In the genomic region with DNA sequence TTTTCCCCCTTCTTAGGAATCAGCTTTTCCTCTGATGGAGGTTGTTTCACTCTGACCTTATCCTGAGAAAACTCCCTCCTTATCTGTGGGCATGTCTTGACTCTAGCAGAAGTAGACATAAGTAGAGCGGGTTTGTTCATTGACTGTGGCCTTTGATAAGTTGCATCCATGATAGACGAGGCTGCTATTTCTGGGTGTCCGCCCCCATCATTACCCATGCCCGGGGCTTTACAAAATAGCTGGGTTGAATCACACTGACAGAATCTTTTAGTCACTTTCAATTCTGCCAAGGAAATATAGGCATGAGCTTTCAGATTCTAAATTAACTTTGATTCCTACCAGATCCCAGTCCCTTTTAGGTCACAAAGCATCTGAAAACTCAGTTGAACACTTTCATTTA, we compare ENCODE assay signal across 17 cellular contexts.
DNase-seq lines count a peak whose midpoint lies in the region; ATAC-seq and TF ChIP-seq lines count a peak whose summit lies in the region.
"Had no signal": no experiment of that assay in that cellular context is flagged by ENCODE, and none has a peak within 500 bp of the region (broad histone marks: within the 10 kb centered on the region; RNA-seq: fewer than 3 reads in every experiment).

No MANE protein-coding gene starts in this region.

- H3K27me3 Mint-ChIP-seq in activated naive CD8-positive, alpha-beta T cell treated with anti-CD3 and anti-CD28 coated beads, Interleukin-2, amount 50 U/mL, for 24 hours, result peaks cover 29% of the 10 kb centered on the region
- peaks cover 19% of the 10 kb centered on the region for H3K27me3 Mint-ChIP-seq in activated naive CD8-positive, alpha-beta T cell treated with anti-CD3 and anti-CD28 coated beads for 36 hours
- H3K27me3 Mint-ChIP-seq: type B pancreatic cell had no signal

- intact Hi-C loops in mammary epithelial cell (cut with micrococcal nuclease) (no loop called here), lower lobe of right lung (cut with DNase I) (no loop called here), sciatic nerve (cut with DNase I) (no loop called here)

- no peak for DNase-seq in activated naive CD8-positive, alpha-beta T cell treated with anti-CD3 and anti-CD28 coated beads, Interleukin-2, amount 50 U/mL, for 24 hours
- no peak for DNase-seq in activated naive CD8-positive, alpha-beta T cell treated with anti-CD3 and anti-CD28 coated beads for 36 hours
- DNase-seq in mammary epithelial cell (no peak), lower lobe of right lung (no peak), upper lobe of left lung (no peak), sciatic nerve (ENCODE audit: low spot score) (no peak), NCI-H2171 (lab: John Stamatoyannopoulos, UW) (no peak), C1 segment of cervical spinal cord (lab: John Stamatoyannopoulos, UW) (no peak)
- DNase-seq: activated CD8-positive, alpha-beta memory T cell treated with anti-CD3 and anti-CD28 coated beads, Interleukin-2, amount 10 ng/mL, durations not matched to agents 7 days and 5 days; activated gamma-delta T cell treated with Interleukin-2 at 50 U/mL for 16 hours; CD8-positive, alpha-beta memory T cell; MV-4-11; NCI-H2107; NCI-H748 treated with DMSO at 0.1 percent for 48 hours; stimulated activated CD4-positive, alpha-beta T cell treated with anti-CD3 and anti-CD28 coated beads, Interleukin-4, amount 100 ng/mL, for 4 hours had no signal

- H3K27me3 ChIP-seq in mammary epithelial cell (ENCODE audit: insufficient read depth, low read length) (no peaks in the 10 kb centered on the region), lower lobe of right lung (ENCODE audit: low read depth) (no peaks in the 10 kb centered on the region), upper lobe of left lung (no peaks in the 10 kb centered on the region)

- dilution Hi-C loops in mammary epithelial cell (cut with HindIII; ENCODE audit: low sequenced_read_pairs), result no loop called here

- no peaks in the 10 kb centered on the region for H3K9me3 Mint-ChIP-seq in activated naive CD8-positive, alpha-beta T cell treated with anti-CD3 and anti-CD28 coated beads, Interleukin-2, amount 50 U/mL, for 24 hours
- no peaks in the 10 kb centered on the region for H3K9me3 Mint-ChIP-seq in activated naive CD8-positive, alpha-beta T cell treated with anti-CD3 and anti-CD28 coated beads for 36 hours
- H3K9me3 Mint-ChIP-seq: dendritic cell treated with granulocyte-macrophage colony-stimulating factor and Interleukin-4, amounts not matched to agents 40 ng/mL and 50 ng/mL, for 4 days had no signal

- no peaks in the 10 kb centered on the region for H3K36me3 ChIP-seq in mammary epithelial cell (ENCODE audit: insufficient read depth, low read length)
- no peaks in the 10 kb centered on the region for H3K36me3 ChIP-seq in lower lobe of right lung
- H3K36me3 ChIP-seq in upper lobe of left lung, result no peaks in the 10 kb centered on the region

- H3K4me3 ChIP-seq in mammary epithelial cell (replicated peaks in 1 of 3; ENCODE audit: insufficient read depth in 1 of 3, low read depth in 2 of 3, low read length in 3 of 3) (no peak overlapping the region), lower lobe of right lung (no peak overlapping the region), upper lobe of left lung (no peak overlapping the region)

- H3K36me3 Mint-ChIP-seq in activated naive CD8-positive, alpha-beta T cell treated with anti-CD3 and anti-CD28 coated beads, Interleukin-2, amount 50 U/mL, for 24 hours (ENCODE audit: low read depth), result no peaks in the 10 kb centered on the region
- no peaks in the 10 kb centered on the region for H3K36me3 Mint-ChIP-seq in activated naive CD8-positive, alpha-beta T cell treated with anti-CD3 and anti-CD28 coated beads for 36 hours
- H3K36me3 Mint-ChIP-seq: activated CD8-positive, alpha-beta memory T cell treated with anti-CD3 and anti-CD28 coated beads, Interleukin-2, amount 10 ng/mL, durations not matched to agents 7 days and 5 days; CD8-positive, alpha-beta memory T cell; type B pancreatic cell had no signal

- H3K27ac ChIP-seq in mammary epithelial cell (ENCODE audit: insufficient read depth, low read depth, low read length) (no peak overlapping the region), lower lobe of right lung (peak overlapping the region; percentile 50), upper lobe of left lung (peak overlapping the region; percentile 14 to 44 (median 33))

- H3K27ac Mint-ChIP-seq in activated naive CD8-positive, alpha-beta T cell treated with anti-CD3 and anti-CD28 coated beads, Interleukin-2, amount 50 U/mL, for 24 hours, result peak overlapping the region; percentile 67
- H3K27ac Mint-ChIP-seq in activated naive CD8-positive, alpha-beta T cell treated with anti-CD3 and anti-CD28 coated beads for 36 hours, result no peak overlapping the region
- H3K27ac Mint-ChIP-seq: activated CD8-positive, alpha-beta memory T cell treated with anti-CD3 and anti-CD28 coated beads, Interleukin-2, amount 10 ng/mL, durations not matched to agents 7 days and 5 days; CD8-positive, alpha-beta memory T cell; dendritic cell treated with granulocyte-macrophage colony-stimulating factor and Interleukin-4, amounts not matched to agents 40 ng/mL and 50 ng/mL, for 4 days; type B pancreatic cell had no signal

- H3K4me2 ChIP-seq in mammary epithelial cell (ENCODE audit: insufficient read depth, low read depth, low read length), result peak overlapping the region; percentile 35

- no peak overlapping the region for H3K4me3 Mint-ChIP-seq in activated naive CD8-positive, alpha-beta T cell treated with anti-CD3 and anti-CD28 coated beads, Interleukin-2, amount 50 U/mL, for 24 hours
- H3K4me3 Mint-ChIP-seq in activated naive CD8-positive, alpha-beta T cell treated with anti-CD3 and anti-CD28 coated beads for 36 hours, result no peak overlapping the region
- H3K4me3 Mint-ChIP-seq: activated CD8-positive, alpha-beta memory T cell treated with anti-CD3 and anti-CD28 coated beads, Interleukin-2, amount 10 ng/mL, durations not matched to agents 7 days and 5 days; CD8-positive, alpha-beta memory T cell; dendritic cell treated with granulocyte-macrophage colony-stimulating factor and Interleukin-4, amounts not matched to agents 40 ng/mL and 50 ng/mL, for 4 days; type B pancreatic cell had no signal

- H3K79me2 ChIP-seq in mammary epithelial cell (ENCODE audit: insufficient read depth, low read length), result no peaks in the 10 kb centered on the region

- peaks cover 21% of the 10 kb centered on the region for H3K4me1 ChIP-seq in mammary epithelial cell (ENCODE audit: insufficient read depth, low read length)
- peaks cover 2% of the 10 kb centered on the region for H3K4me1 ChIP-seq in lower lobe of right lung
- no peaks in the 10 kb centered on the region for H3K4me1 ChIP-seq in upper lobe of left lung

- WGBS in mammary epithelial cell (ENCODE audit: low coverage, missing lambda C conversion rate), result 41% methylated on average over 4 of the region's 4 CpGs
- 70 to 72% methylated on average over 4 of the region's 4 CpGs for WGBS in upper lobe of left lung, 2 donors

- no TSS peak for BruUV-seq in mammary epithelial cell (replicated peaks; lab: Mats Ljungman, UMichigan)

- H4K20me1 ChIP-seq in mammary epithelial cell (ENCODE audit: insufficient read depth, low read length), result no peaks in the 10 kb centered on the region

- CTCF ChIA-PET in mammary epithelial cell (lab: Charles Lee; ENCODE audit: low non-redundant PET), result no interaction called here

- ATAC-seq in activated naive CD8-positive, alpha-beta T cell treated with anti-CD3 and anti-CD28 coated beads, Interleukin-2, amount 50 U/mL, for 24 hours, result peak; percentile 84
- ATAC-seq in lower lobe of right lung, result peak; percentile 17 to 45
- ATAC-seq in upper lobe of left lung (ENCODE audit: low FRiP score in 2 of 2), result peak in 1 of 2 donors; percentile 50
- no peak for ATAC-seq in sciatic nerve
- ATAC-seq: activated CD8-positive, alpha-beta memory T cell treated with anti-CD3 and anti-CD28 coated beads, Interleukin-2, amount 10 ng/mL, durations not matched to agents 7 days and 5 days had no signal

- H3K9ac ChIP-seq in mammary epithelial cell (ENCODE audit: insufficient read depth, low read length), result no peak overlapping the region

- peaks cover 14% of the 10 kb centered on the region for H3K4me1 Mint-ChIP-seq in activated naive CD8-positive, alpha-beta T cell treated with anti-CD3 and anti-CD28 coated beads, Interleukin-2, amount 50 U/mL, for 24 hours
- no peaks in the 10 kb centered on the region for H3K4me1 Mint-ChIP-seq in activated naive CD8-positive, alpha-beta T cell treated with anti-CD3 and anti-CD28 coated beads for 36 hours
- H3K4me1 Mint-ChIP-seq: activated CD8-positive, alpha-beta memory T cell treated with anti-CD3 and anti-CD28 coated beads, Interleukin-2, amount 10 ng/mL, durations not matched to agents 7 days and 5 days; CD8-positive, alpha-beta memory T cell had no signal

- no peak for TF ChIP-seq POLR2A in upper lobe of left lung (IDR thresholded peaks at IDR 0.05)

- in situ Hi-C loops in mammary epithelial cell (cut with MboI; ENCODE audit: low sequenced_read_pairs in 2 of 2), result loop anchor here in 1 of 2 donors (25.0 kb wide), 1 partner anchor 109 kb away; no protein-coding TSS in a partner anchor

- no peak overlapping the region for H2AFZ ChIP-seq in mammary epithelial cell (ENCODE audit: low read depth, low read length)

- no peak for TF ChIP-seq EP300 in upper lobe of left lung (IDR thresholded peaks at IDR 0.05)

- no peaks in the 10 kb centered on the region for H3K9me3 ChIP-seq in mammary epithelial cell (replicated peaks; ENCODE audit: insufficient read depth, low read length)
- H3K9me3 ChIP-seq in lower lobe of right lung, result no peaks in the 10 kb centered on the region
- no peaks in the 10 kb centered on the region for H3K9me3 ChIP-seq in upper lobe of left lung

- TF ChIP-seq CTCF in mammary epithelial cell (conservative IDR thresholded peaks at IDR 0.05 in 1 of 2, IDR thresholded peaks at IDR 0.05 in 1 of 2; ENCODE audit: extremely low read depth in 1 of 2, insufficient read depth in 1 of 2, low read depth in 1 of 2, low read length in 2 of 2), result no peak
- no peak for TF ChIP-seq CTCF in lower lobe of right lung (IDR thresholded peaks at IDR 0.05)
- TF ChIP-seq CTCF in upper lobe of left lung (IDR thresholded peaks at IDR 0.05), result no peak
